Comparison of ENCODE assay signal across 13 cellular contexts in the genomic region with DNA sequence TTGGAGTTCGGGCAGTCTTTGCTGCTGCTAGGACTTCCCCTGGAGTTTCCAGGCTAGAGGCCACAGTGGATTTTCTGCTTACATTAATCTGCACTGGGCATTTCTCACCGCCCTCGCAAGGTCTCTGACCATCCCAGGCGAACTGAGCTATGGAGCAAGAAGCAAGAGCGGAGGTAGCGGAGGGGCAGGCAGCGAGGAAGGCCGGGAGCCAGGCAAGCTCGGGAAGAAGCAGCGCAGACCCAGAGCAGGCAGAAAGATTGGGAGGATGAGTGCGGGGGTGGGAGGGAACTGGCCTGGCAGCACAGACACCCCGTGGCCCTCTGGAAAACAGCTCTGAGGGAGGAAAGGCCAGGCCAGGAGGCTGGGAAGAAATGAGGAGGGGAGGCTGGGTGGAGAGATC. TPM values are rescaled to one million over a fixed set of nuclear protein-coding genes. Genes with fewer than 3 reads are reported as not detected.
DNase-seq lines count a peak whose midpoint lies in the region; ATAC-seq and TF ChIP-seq lines count a peak whose summit lies in the region.
"Had no signal": no experiment of that assay in that cellular context is flagged by ENCODE, and none has a peak within 500 bp of the region (broad histone marks: within the 10 kb centered on the region; RNA-seq: fewer than 3 reads in every experiment).

No MANE protein-coding gene starts in this region.

- H3K36me3 ChIP-seq in lower lobe of right lung (no peaks in the 10 kb centered on the region), testis (ENCODE audit: low read depth, missing control alignments) (no peaks in the 10 kb centered on the region)

- H3K27me3 ChIP-seq in lower lobe of right lung (ENCODE audit: low read depth) (no peaks in the 10 kb centered on the region), testis (no peaks in the 10 kb centered on the region)

- ATAC-seq in activated CD8-positive, alpha-beta memory T cell treated with anti-CD3 and anti-CD28 coated beads, Interleukin-2, amount 10 ng/mL, durations not matched to agents 7 days and 5 days = no peak
- no peak for ATAC-seq in activated CD8-positive, alpha-beta T cell treated with anti-CD3 and anti-CD28 coated beads, Interleukin-2, amount 10 ng/mL, durations not matched to agents 7 days and 5 days
- ATAC-seq in lower lobe of right lung (no peak), GM21825 (IDR thresholded peaks at IDR 0.05; ENCODE audit: unreplicated experiment) (no peak), HG03139 (IDR thresholded peaks at IDR 0.05; ENCODE audit: unreplicated experiment) (no peak), HG03442 (IDR thresholded peaks at IDR 0.05; ENCODE audit: unreplicated experiment) (no peak)

- no peaks in the 10 kb centered on the region for H3K9me3 Mint-ChIP-seq in activated CD8-positive, alpha-beta memory T cell treated with anti-CD3 and anti-CD28 coated beads, Interleukin-2, amount 10 ng/mL, durations not matched to agents 7 days and 5 days (ENCODE audit: low read depth)
- H3K9me3 Mint-ChIP-seq in activated CD8-positive, alpha-beta T cell treated with anti-CD3 and anti-CD28 coated beads, Interleukin-2, amount 10 ng/mL, durations not matched to agents 7 days and 5 days (ENCODE audit: insufficient read depth) = no peaks in the 10 kb centered on the region

- H3K4me1 Mint-ChIP-seq in activated CD8-positive, alpha-beta memory T cell treated with anti-CD3 and anti-CD28 coated beads, Interleukin-2, amount 10 ng/mL, durations not matched to agents 7 days and 5 days = peaks cover 71% of the 10 kb centered on the region
- H3K4me1 Mint-ChIP-seq in activated CD8-positive, alpha-beta T cell treated with anti-CD3 and anti-CD28 coated beads, Interleukin-2, amount 10 ng/mL, durations not matched to agents 7 days and 5 days (ENCODE audit: low read depth) = peaks cover 80% of the 10 kb centered on the region

- 61 to 70% methylated on average over 12 of the region's 12 CpGs for WGBS in testis, 2 donors

- H3K4me3 ChIP-seq in lower lobe of right lung (peak overlapping the region; percentile 92), testis (no peak overlapping the region)

- intact Hi-C loops in lower lobe of right lung (cut with DNase I) (no loop called here), testis (cut with DNase I; ENCODE audit: low total_unique reads) (no loop called here)

- H3K27me3 Mint-ChIP-seq in activated CD8-positive, alpha-beta memory T cell treated with anti-CD3 and anti-CD28 coated beads, Interleukin-2, amount 10 ng/mL, durations not matched to agents 7 days and 5 days = peaks cover 3% of the 10 kb centered on the region
- H3K27me3 Mint-ChIP-seq in activated CD8-positive, alpha-beta T cell treated with anti-CD3 and anti-CD28 coated beads, Interleukin-2, amount 10 ng/mL, durations not matched to agents 7 days and 5 days (ENCODE audit: low read depth) = peaks cover 2% of the 10 kb centered on the region

- H3K27ac ChIP-seq in lower lobe of right lung (no peak overlapping the region), testis (peak overlapping the region in 1 of 2 donors; percentile 55)

- no peak for DNase-seq in activated CD8-positive, alpha-beta memory T cell treated with anti-CD3 and anti-CD28 coated beads, Interleukin-2, amount 10 ng/mL, durations not matched to agents 7 days and 5 days
- DNase-seq in activated CD8-positive, alpha-beta memory T cell treated with anti-CD3 and anti-CD28 coated beads, Interleukin-2, amount 50 U/mL, for 48 hours = no peak
- DNase-seq in activated CD8-positive, alpha-beta T cell treated with anti-CD3 and anti-CD28 coated beads, Interleukin-2, amount 10 ng/mL, durations not matched to agents 7 days and 5 days = no peak
- DNase-seq in lower lobe of right lung (no peak), testis (peak; percentile 76)
- DNase-seq: activated CD4-positive, alpha-beta T cell treated with anti-CD3 and anti-CD28 coated beads for 1 hour; GF-D8; NCI-H2227 treated with DMSO at 0.1 percent for 48 hours; SHP77; trophoblast cell had no signal

- POLR2A ChIA-PET in activated CD8-positive, alpha-beta T cell treated with anti-CD3 and anti-CD28 coated beads, Interleukin-2, amount 10 ng/mL, durations not matched to agents 7 days and 5 days (lab: Charles Lee) = interaction anchor here (0.8 to 1.1 kb wide), 2 partner anchors 61 to 86 kb away, joined by 3 to 4 read pairs; no protein-coding TSS in a partner anchor

- no peaks in the 10 kb centered on the region for H3K9me3 ChIP-seq in lower lobe of right lung
- H3K9me3 ChIP-seq in testis = no peaks in the 10 kb centered on the region

- TF ChIP-seq POLR2A in testis (IDR thresholded peaks at IDR 0.05) = no peak

- CTCF ChIA-PET in activated CD8-positive, alpha-beta memory T cell treated with anti-CD3 and anti-CD28 coated beads, Interleukin-2, amount 10 ng/mL, durations not matched to agents 7 days and 5 days (lab: Charles Lee) = interaction anchor here (1.7 to 9.7 kb wide), 4 partner anchors 14 to 104 kb away, joined by 6 to 88 read pairs (median 16); no protein-coding TSS in a partner anchor
- CTCF ChIA-PET in activated CD8-positive, alpha-beta T cell treated with anti-CD3 and anti-CD28 coated beads, Interleukin-2, amount 10 ng/mL, durations not matched to agents 7 days and 5 days (lab: Charles Lee) = interaction anchor here (1.8 kb wide), 1 partner anchor 103 kb away, joined by 6 read pairs; no protein-coding TSS in a partner anchor

- peak overlapping the region; percentile 96 for H3K4me3 Mint-ChIP-seq in activated CD8-positive, alpha-beta memory T cell treated with anti-CD3 and anti-CD28 coated beads, Interleukin-2, amount 10 ng/mL, durations not matched to agents 7 days and 5 days
- H3K4me3 Mint-ChIP-seq in activated CD8-positive, alpha-beta T cell treated with anti-CD3 and anti-CD28 coated beads, Interleukin-2, amount 10 ng/mL, durations not matched to agents 7 days and 5 days = peak overlapping the region; percentile 98

- peaks cover 80% of the 10 kb centered on the region for H3K36me3 Mint-ChIP-seq in activated CD8-positive, alpha-beta memory T cell treated with anti-CD3 and anti-CD28 coated beads, Interleukin-2, amount 10 ng/mL, durations not matched to agents 7 days and 5 days
- peaks cover 77% of the 10 kb centered on the region for H3K36me3 Mint-ChIP-seq in activated CD8-positive, alpha-beta T cell treated with anti-CD3 and anti-CD28 coated beads, Interleukin-2, amount 10 ng/mL, durations not matched to agents 7 days and 5 days (ENCODE audit: low read depth)

- peaks cover 62% of the 10 kb centered on the region for H3K4me1 ChIP-seq in lower lobe of right lung
- peaks cover 33% of the 10 kb centered on the region for H3K4me1 ChIP-seq in testis

- TF ChIP-seq CTCF in lower lobe of right lung (IDR thresholded peaks at IDR 0.05) (no peak), testis (IDR thresholded peaks at IDR 0.05) (no peak)

- H3K27ac Mint-ChIP-seq in activated CD8-positive, alpha-beta memory T cell treated with anti-CD3 and anti-CD28 coated beads, Interleukin-2, amount 10 ng/mL, durations not matched to agents 7 days and 5 days = peak overlapping the region; percentile 91
- H3K27ac Mint-ChIP-seq in activated CD8-positive, alpha-beta T cell treated with anti-CD3 and anti-CD28 coated beads, Interleukin-2, amount 10 ng/mL, durations not matched to agents 7 days and 5 days = peak overlapping the region; percentile 75

RNA-seq across cellular contexts. Expression of gene COTL1, which starts 3.8 kb away (rescaled TPM):
- 1,000 to 10,000 TPM; 1,052 to 1,190 TPM for total RNA-seq in activated CD8-positive, alpha-beta memory T cell treated with anti-CD3 and anti-CD28 coated beads, Interleukin-2, amount 10 ng/mL, durations not matched to agents 7 days and 5 days
- 100 to 1,000 TPM; 837 to 887 TPM for total RNA-seq in activated CD8-positive, alpha-beta T cell treated with anti-CD3 and anti-CD28 coated beads, Interleukin-2, amount 10 ng/mL, durations not matched to agents 7 days and 5 days
- total RNA-seq in lower lobe of right lung (221 TPM), testis (100 to 1,000 TPM in 1 of 2 donors, 10 to 100 TPM in 1; 61.9 to 124 TPM)
- polyA plus RNA-seq in testis (ENCODE audit: insufficient read depth, low read depth, low replicate concordance) = 56.9 TPM

RNA-seq across cellular contexts. Expression of gene KLHL36, which starts 34.2 kb away (rescaled TPM):
- 10 to 100 TPM; 38.5 to 44.9 TPM for total RNA-seq in activated CD8-positive, alpha-beta memory T cell treated with anti-CD3 and anti-CD28 coated beads, Interleukin-2, amount 10 ng/mL, durations not matched to agents 7 days and 5 days
- 10 to 100 TPM; 31.4 to 32.6 TPM for total RNA-seq in activated CD8-positive, alpha-beta T cell treated with anti-CD3 and anti-CD28 coated beads, Interleukin-2, amount 10 ng/mL, durations not matched to agents 7 days and 5 days
- 53.0 TPM for total RNA-seq in lower lobe of right lung
- 100 to 1,000 TPM; 113 to 129 TPM for total RNA-seq in testis
- polyA plus RNA-seq in testis (ENCODE audit: insufficient read depth, low read depth, low replicate concordance) = 75.1 TPM
